13 cellular contexts compared by ENCODE assay signal in genomic region chr9:121294866-121295661, GRCh38. TPM values are rescaled to one million over a fixed set of nuclear protein-coding genes. Genes with fewer than 3 reads are reported as not detected.
DNase-seq lines count a peak whose midpoint lies in the region; ATAC-seq, FAIRE-seq and TF ChIP-seq lines count a peak whose summit lies in the region.
"Had no signal": no experiment of that assay in that cellular context is flagged by ENCODE, and none has a peak within 500 bp of the region (broad histone marks: within the 10 kb centered on the region; RNA-seq: fewer than 3 reads in every experiment).

No MANE protein-coding gene starts in this region.

- CTCF ChIA-PET in K562 (lab: Yijun Ruan, JAX; ENCODE audit: low intra/inter-chr PET ratio), result no interaction called here

- no peaks in the 10 kb centered on the region for H3K9me1 ChIP-seq in K562 (ENCODE audit: control insufficient read depth, insufficient read depth, low read length)

- no peak for ATAC-seq in K562
- ATAC-seq in HG02642 (IDR thresholded peaks at IDR 0.05; ENCODE audit: poor library complexity, unreplicated experiment), result no peak
- ATAC-seq in GM21528 (IDR thresholded peaks at IDR 0.05; ENCODE audit: low FRiP score, unreplicated experiment), result no peak
- no peak for ATAC-seq in GM18519 (IDR thresholded peaks at IDR 0.05; ENCODE audit: low FRiP score, unreplicated experiment)
- ATAC-seq: CD8-positive, alpha-beta T cell had no signal

- H4K20me1 ChIP-seq in K562 (replicated peaks; ENCODE audit: control insufficient read depth, insufficient read depth, low read length), result no peaks in the 10 kb centered on the region

- peak overlapping the region in 1 of 2 experiments; percentile 6; a peak in 1 of 4 replicates for H3K9ac ChIP-seq in K562 (ENCODE audit: insufficient read depth in 1 of 2, low read depth in 2 of 2, low read length in 2 of 2)

- no peaks in the 10 kb centered on the region for H3K9me3 Mint-ChIP-seq in nephron
- H3K9me3 Mint-ChIP-seq: CD8-positive, alpha-beta T cell had no signal

- H2AFZ ChIP-seq in K562 (ENCODE audit: low read depth, low read length), result no peak overlapping the region

- POLR2A ChIA-PET in K562 (lab: Yijun Ruan, JAX), result no interaction called here

- no peak for FAIRE-seq in K562 (lab: Jason Lieb, UNC)
- FAIRE-seq: endothelial cell of umbilical vein, H1 had no signal

- no peak for TF ChIP-seq RAD21 in K562 (CRISPR knock-in tag; conservative IDR thresholded peaks at IDR 0.05 in 1 of 2, IDR thresholded peaks at IDR 0.05 in 1 of 2)

- peaks cover 43% of the 10 kb centered on the region for H3K4me1 Mint-ChIP-seq in nephron

- H3K27ac Mint-ChIP-seq in nephron, result peak overlapping the region; percentile 1 to 98 (median 53)
- H3K27ac Mint-ChIP-seq: CD8-positive, alpha-beta T cell had no signal

- no peak overlapping the region for H3K4me3 Mint-ChIP-seq in nephron
- H3K4me3 Mint-ChIP-seq: CD8-positive, alpha-beta T cell had no signal

- H3K36me3 ChIP-seq in K562 (ENCODE audit: control insufficient read depth, insufficient read depth, low read length) (no peaks in the 10 kb centered on the region), cardiac muscle cell (no peaks in the 10 kb centered on the region), testis (ENCODE audit: low read depth, missing control alignments) (no peaks in the 10 kb centered on the region), SJCRH30 (no peaks in the 10 kb centered on the region)
- H3K36me3 ChIP-seq: adrenal gland had no signal

- in situ Hi-C loops in K562 (cut with MboI), result no loop called here

- TF ChIP-seq POLR2A in K562 (conservative IDR thresholded peaks at IDR 0.05), result no peak
- TF ChIP-seq POLR2A in testis (IDR thresholded peaks at IDR 0.05), result no peak

- no peaks in the 10 kb centered on the region for H3K27me3 ChIP-seq in K562 (ENCODE audit: control insufficient read depth in 2 of 2, insufficient read depth in 2 of 2, low read length in 2 of 2)
- H3K27me3 ChIP-seq in cardiac muscle cell, result no peaks in the 10 kb centered on the region
- H3K27me3 ChIP-seq in testis, result no peaks in the 10 kb centered on the region
- no peaks in the 10 kb centered on the region for H3K27me3 ChIP-seq in SJCRH30
- H3K27me3 ChIP-seq: adrenal gland had no signal

- no peaks in the 10 kb centered on the region for H3K79me2 ChIP-seq in K562 (ENCODE audit: control insufficient read depth, insufficient read depth, low read length)

- WGBS in K562 (ENCODE audit: insufficient coverage, low coverage, missing lambda C conversion rate), result 76% methylated on average over 13 of the region's 13 CpGs
- 47 to 63% methylated on average over 13 of the region's 13 CpGs for WGBS in testis, 2 donors

- no TSS peak for BruUV-seq in K562 (replicated peaks; lab: Mats Ljungman, UMichigan)

- H3K36me3 Mint-ChIP-seq in nephron (ENCODE audit: low read depth), result no peaks in the 10 kb centered on the region

- DNase-seq in K562 (ENCODE audit: extremely low read depth in 1 of 4, low spot score in 3 of 4), result no peak
- no peak for DNase-seq in cardiac muscle cell (ENCODE audit: low read depth in 1 of 2, low spot score in 1 of 2)
- peak; percentile 80 for DNase-seq in testis
- no peak for DNase-seq in SJCRH30
- DNase-seq: CD8-positive, alpha-beta T cell; NCI-H2029 had no signal

- H3K27ac ChIP-seq in K562 (ENCODE audit: extremely low read depth, low read depth, low read length) (no peak overlapping the region), cardiac muscle cell (peak overlapping the region; percentile 88), testis (peak overlapping the region; percentile 64 to 87), SJCRH30 (no peak overlapping the region)

- H3K9me3 ChIP-seq in K562 (replicated peaks; ENCODE audit: control insufficient read depth, insufficient read depth, low read depth, low read length) (no peaks in the 10 kb centered on the region), cardiac muscle cell (ENCODE audit: low read depth) (no peaks in the 10 kb centered on the region), testis (no peaks in the 10 kb centered on the region), SJCRH30 (replicated peaks) (no peaks in the 10 kb centered on the region)
- H3K9me3 ChIP-seq: adrenal gland had no signal

- intact Hi-C loops in K562 (cut with micrococcal nuclease), result no loop called here
- intact Hi-C loops in testis (cut with DNase I; ENCODE audit: low total_unique reads), result no loop called here

- H3K4me1 ChIP-seq in K562 (replicated peaks in 1 of 2; ENCODE audit: control insufficient read depth in 2 of 2, insufficient read depth in 2 of 2, low read length in 2 of 2), result peaks cover 7 to 23% of the 10 kb centered on the region in 2 experiments; a peak in 4 of 5 replicates
- peaks cover 40% of the 10 kb centered on the region for H3K4me1 ChIP-seq in cardiac muscle cell (ENCODE audit: low read depth)
- peaks cover 62% of the 10 kb centered on the region for H3K4me1 ChIP-seq in testis
- no peaks in the 10 kb centered on the region; the same call in 1 of the 2 replicates for H3K4me1 ChIP-seq in SJCRH30

- H3K27me3 Mint-ChIP-seq in nephron (ENCODE audit: low read depth), result no peaks in the 10 kb centered on the region

- no peak overlapping the region for H3K4me2 ChIP-seq in K562 (ENCODE audit: insufficient read depth, low read length)

- no peak overlapping the region for H3K4me3 ChIP-seq in K562
- H3K4me3 ChIP-seq in cardiac muscle cell, result no peak overlapping the region
- no peak overlapping the region for H3K4me3 ChIP-seq in testis
- no peak overlapping the region for H3K4me3 ChIP-seq in SJCRH30
- H3K4me3 ChIP-seq: adrenal gland had no signal

- TF ChIP-seq CTCF in K562 (IDR thresholded peaks at IDR 0.05 in 2 of 3, conservative IDR thresholded peaks at IDR 0.05 in 1 of 3; ENCODE audit: insufficient read depth in 2 of 3, low read depth in 1 of 3, low read length in 3 of 3) (no peak), cardiac muscle cell (IDR thresholded peaks at IDR 0.05; ENCODE audit: low read depth, low read length) (no peak), nephron (IDR thresholded peaks at IDR 0.05; ENCODE audit: unreplicated experiment in 3 of 3) (no peak), testis (IDR thresholded peaks at IDR 0.05) (no peak)

- no peak for TF ChIP-seq EP300 in K562 (IDR thresholded peaks at IDR 0.05; ENCODE audit: low read length)

TF ChIP-seq in K562, 482 proteins besides CTCF, POLR2A, EP300 and RAD21:
- TF ChIP-seq RBM25 (IDR thresholded peaks at IDR 0.05; ENCODE audit: low read depth, low read length, severe bottlenecking), result peak; percentile 72
- TF ChIP-seq MTA2 (IDR thresholded peaks at IDR 0.05; ENCODE audit: low read depth), result no peak
- TF ChIP-seq BCOR (IDR thresholded peaks at IDR 0.05), result peak; percentile 33; the same call in 1 of the 2 replicates
- no peak for TF ChIP-seq RAD51 (IDR thresholded peaks at IDR 0.05; ENCODE audit: borderline replicate concordance, low read depth)
TF ChIP-seq in K562: peak in this region for 2.

RNA-seq across cellular contexts. Expression of gene GSN, which starts 27.1 kb away (rescaled TPM):
- 15.3 and 27.0 TPM in 2 replicates for total RNA-seq in K562 (2011; cell fraction: chromatin; rRNA removed; ENCODE audit: low replicate concordance)
- total RNA-seq in K562 (2011; cell fraction: nucleolus; rRNA removed), result 9.9 and 11.0 TPM in 2 replicates
- total RNA-seq in K562 (2011; cell fraction: nucleoplasm; rRNA removed), result 8.1 and 9.2 TPM in 2 replicates
- total RNA-seq in K562 (2014; rRNA removed) (8.2 and 10.8 TPM in 2 replicates), K562 (2014; rRNA removed; fragmentation: Illumina TruSeq; extraction: Trizol) (3.3 and 3.5 TPM in 2 replicates), K562 (2015; rRNA removed; fragmentation: Illumina TruSeq; extraction: Trizol) (12.3 and 12.4 TPM in 2 replicates), K562 (2021) (9.0 and 9.6 TPM in 2 replicates), cardiac muscle cell (285 and 310 TPM in 2 replicates), testis (100 to 1,000 TPM; 206 to 356 TPM)
- polyA plus RNA-seq in K562 (2011; rRNA removed) (16.6 and 24.2 TPM in 2 replicates), K562 (2014; fragmentation: Illumina TruSeq; extraction: Trizol) (5.2 and 7.4 TPM in 2 replicates), K562 (2014; fragmentation: Nextera tagmentation; extraction: Ambion mirVana) (under 1 TPM; 0.39 to 0.41 TPM), K562 (2014; rRNA removed) (7.5 and 11.2 TPM in 2 replicates), cardiac muscle cell (268 and 299 TPM in 2 replicates), testis (ENCODE audit: insufficient read depth, low read depth, low replicate concordance) (392 TPM)
- polyA plus RNA-seq in K562 (2011; cell fraction: cytosol; rRNA removed), result 27.5 and 34.5 TPM in 2 replicates
- 15.8 and 17.0 TPM in 2 replicates for polyA plus RNA-seq in K562 (2011; cell fraction: nucleus; rRNA removed)
- 11.2 and 34.5 TPM in 2 replicates for polyA plus RNA-seq in K562 (2012)
- 23.7 and 31.3 TPM in 2 replicates for polyA minus RNA-seq in K562 (2011; rRNA and poly(A)+ RNA removed)
- polyA minus RNA-seq in K562 (2011; cell fraction: cytosol; rRNA and poly(A)+ RNA removed), result 24.8 and 27.9 TPM in 2 replicates
- polyA minus RNA-seq in K562 (2011; cell fraction: nucleus; rRNA and poly(A)+ RNA removed), result 6.2 and 9.0 TPM in 2 replicates
- 43.4 and 44.1 TPM in 2 replicates for total RNA-seq in SJCRH30 (2014; rRNA removed; shearing (Covaris generic))

Comparison
In these comparisons a context has a peak if more than half of its experiments do, and no peak if none do; other contexts are left out.
1. H3K27ac ChIP-seq: peak in cardiac muscle cell (single experiment) and testis (2 of 2); none in K562 (single experiment) and SJCRH30 (single experiment).